In genomic region chr2:28628506-28628905, GRCh38 we compare ENCODE assay signal across 16 cellular contexts.
"Had no signal": no experiment of that assay in that cellular context is flagged by ENCODE, and none has a peak within 500 bp of the region (broad histone marks: within the 10 kb centered on the region; RNA-seq: fewer than 3 reads in every experiment).

No MANE protein-coding gene starts in this region.

- H3K4me3 Mint-ChIP-seq: activated B cell treated with CpG ODN at 0.5 μM for 24 hours; activated CD4-positive, alpha-beta T cell treated with anti-CD3 and anti-CD28 coated beads, Interleukin-2, amount 10 ng/mL, durations not matched to agents 7 days and 5 days; neural progenitor cell; stimulated activated memory B cell treated with anti-CD40 and anti-IgM and Interleukin-4, amounts not matched to agents 10 μg/mL and 1 μg/mL and 100 μg/mL, for 72 hours; T-helper 1 cell treated with Interleukin-12 subunit alpha and Interleukin-12 subunit beta and Interleukin-4 antibody, amounts not matched to agents 30 μg/mL and 1 μg/mL, for 36 hours had no signal

- H3K27me3 ChIP-seq: neural progenitor cell, ovary had no signal

- H3K36me3 ChIP-seq: neural progenitor cell, ovary had no signal

- ATAC-seq: stimulated activated memory B cell treated with anti-CD40 and anti-IgM and Interleukin-4, amounts not matched to agents 10 μg/mL and 1 μg/mL and 100 μg/mL, for 72 hours had no signal

- DNase-seq: activated B cell treated with CpG ODN at 0.5 μM for 24 hours; activated CD4-positive, alpha-beta T cell treated with anti-CD3 and anti-CD28 coated beads, Interleukin-2, amount 10 ng/mL, durations not matched to agents 7 days and 5 days; activated gamma-delta T cell treated with Interleukin-2 at 50 U/mL for 16 hours; activated T-cell treated with anti-CD3 and anti-CD28 coated beads for 4 hours; caudate nucleus; cortex of kidney; effector memory CD4-positive, alpha-beta T cell; glutamatergic neuron; retina; SHP77 treated with DMSO at 0.1 percent for 48 hours; substantia nigra had no signal

- H3K27ac ChIP-seq: neural progenitor cell had no signal

- H3K27ac Mint-ChIP-seq: activated B cell treated with CpG ODN at 0.5 μM for 24 hours; activated CD4-positive, alpha-beta T cell treated with anti-CD3 and anti-CD28 coated beads, Interleukin-2, amount 10 ng/mL, durations not matched to agents 7 days and 5 days; neural progenitor cell; stimulated activated memory B cell treated with anti-CD40 and anti-IgM and Interleukin-4, amounts not matched to agents 10 μg/mL and 1 μg/mL and 100 μg/mL, for 72 hours; T-helper 1 cell treated with Interleukin-12 subunit alpha and Interleukin-12 subunit beta and Interleukin-4 antibody, amounts not matched to agents 30 μg/mL and 1 μg/mL, for 36 hours had no signal

- H3K36me3 Mint-ChIP-seq: neural progenitor cell; stimulated activated memory B cell treated with anti-CD40 and anti-IgM and Interleukin-4, amounts not matched to agents 10 μg/mL and 1 μg/mL and 100 μg/mL, for 72 hours had no signal

- H3K9me3 ChIP-seq: ovary had no signal

- H3K9me3 Mint-ChIP-seq: activated B cell treated with CpG ODN at 0.5 μM for 24 hours; activated CD4-positive, alpha-beta T cell treated with anti-CD3 and anti-CD28 coated beads, Interleukin-2, amount 10 ng/mL, durations not matched to agents 7 days and 5 days; neural progenitor cell; stimulated activated memory B cell treated with anti-CD40 and anti-IgM and Interleukin-4, amounts not matched to agents 10 μg/mL and 1 μg/mL and 100 μg/mL, for 72 hours; T-helper 1 cell treated with Interleukin-12 subunit alpha and Interleukin-12 subunit beta and Interleukin-4 antibody, amounts not matched to agents 30 μg/mL and 1 μg/mL, for 36 hours had no signal

- H3K4me3 ChIP-seq: neural progenitor cell, ovary, smooth muscle cell had no signal

- H3K27me3 Mint-ChIP-seq: activated B cell treated with CpG ODN at 0.5 μM for 24 hours; activated CD4-positive, alpha-beta T cell treated with anti-CD3 and anti-CD28 coated beads, Interleukin-2, amount 10 ng/mL, durations not matched to agents 7 days and 5 days; stimulated activated memory B cell treated with anti-CD40 and anti-IgM and Interleukin-4, amounts not matched to agents 10 μg/mL and 1 μg/mL and 100 μg/mL, for 72 hours had no signal
